26 cellular contexts compared by ENCODE assay signal in genomic region chr16:57748596-57748995, GRCh38. TPM values are rescaled to one million over a fixed set of nuclear protein-coding genes. Genes with fewer than 3 reads are reported as not detected.
DNase-seq lines count a peak whose midpoint lies in the region; ATAC-seq and TF ChIP-seq lines count a peak whose summit lies in the region.
"Had no signal": no experiment of that assay in that cellular context is flagged by ENCODE, and none has a peak within 500 bp of the region (broad histone marks: within the 10 kb centered on the region; RNA-seq: fewer than 3 reads in every experiment).

No MANE protein-coding gene starts in this region.

- H3K27ac ChIP-seq in RWPE1 = peak overlapping the region; percentile 13; the same call in 1 of the 2 replicates
- H3K27ac ChIP-seq: 22Rv1, GM23248 had no signal

- no peaks in the 10 kb centered on the region for H3K27me3 Mint-ChIP-seq in Calu3 (ENCODE audit: unreplicated experiment)
- H3K27me3 Mint-ChIP-seq: CD8-positive, alpha-beta memory T cell had no signal

- CTCF ChIA-PET in RWPE1 (lab: Yijun Ruan, JAX) = interaction anchor here (0.7 to 1.2 kb wide), 2 partner anchors 13 to 173 kb away, joined by 3 to 12 read pairs; partner anchors contain the start of gene KATNB1
- CTCF ChIA-PET in Calu3 (lab: Charles Lee) = interaction anchor here (0.6 to 0.7 kb wide), 2 partner anchors 13 to 166 kb away, joined by 3 to 4 read pairs; partner anchors contain the start of gene KATNB1

- POLR2A ChIA-PET in RWPE1 (lab: Yijun Ruan, JAX; ENCODE audit: low non-redundant PET) = no interaction called here

- TF ChIP-seq CTCF in RWPE1 (conservative IDR thresholded peaks at IDR 0.05; ENCODE audit: low read depth) = no peak
- no peak for TF ChIP-seq CTCF in GM13976 (IDR thresholded peaks at IDR 0.05; ENCODE audit: borderline replicate concordance, control extremely low read depth, extremely low read depth, insufficient read depth, missing control alignments)
- TF ChIP-seq CTCF in Calu3 (IDR thresholded peaks at IDR 0.05; ENCODE audit: unreplicated experiment) = no peak

- H3K9me3 Mint-ChIP-seq in Calu3 (ENCODE audit: low read depth, unreplicated experiment) = no peaks in the 10 kb centered on the region
- H3K9me3 Mint-ChIP-seq: CD14-positive monocyte; CD8-positive, alpha-beta memory T cell had no signal

- no peaks in the 10 kb centered on the region for H3K4me1 Mint-ChIP-seq in Calu3 (ENCODE audit: low read depth, unreplicated experiment)
- H3K4me1 Mint-ChIP-seq: CD14-positive monocyte had no signal

- no peak overlapping the region for H3K4me3 Mint-ChIP-seq in Calu3 (ENCODE audit: low read depth, unreplicated experiment)
- H3K4me3 Mint-ChIP-seq: CD14-positive monocyte; CD8-positive, alpha-beta memory T cell had no signal

- no peak for ATAC-seq in Right ventricle myocardium inferior
- no peak for ATAC-seq in left cardiac atrium
- peak; percentile 48 for ATAC-seq in sciatic nerve
- no peak for ATAC-seq in GM21360 (IDR thresholded peaks at IDR 0.05; ENCODE audit: unreplicated experiment)

- no TSS peak for BruUV-seq in Calu3 (replicated peaks; lab: Mats Ljungman, UMichigan)

- H3K27ac Mint-ChIP-seq in Calu3 (ENCODE audit: unreplicated experiment) = no peak overlapping the region
- H3K27ac Mint-ChIP-seq: CD14-positive monocyte had no signal

- intact Hi-C loops in Right ventricle myocardium inferior (cut with DNase I) = no loop called here
- intact Hi-C loops in left cardiac atrium (cut with DNase I) = no loop called here
- intact Hi-C loops in sciatic nerve (cut with DNase I) = no loop called here
- intact Hi-C loops in Calu3 (cut with micrococcal nuclease; ENCODE audit: unreplicated experiment) = no loop called here

- no peaks in the 10 kb centered on the region for H3K36me3 Mint-ChIP-seq in Calu3 (ENCODE audit: insufficient read depth, unreplicated experiment)

- peak; percentile 42 for DNase-seq in Right ventricle myocardium inferior (ENCODE audit: missing footprints)
- DNase-seq in left cardiac atrium = no peak
- no peak for DNase-seq in RWPE1 (ENCODE audit: low spot score)
- peak; percentile 83 for DNase-seq in islet precursor cell
- DNase-seq in sciatic nerve (ENCODE audit: low spot score) = no peak
- no peak for DNase-seq in GM13976 (ENCODE audit: low spot score)
- DNase-seq in Calu3 = no peak
- DNase-seq: ACHN; BE2C; CD8-positive, alpha-beta memory T cell; DMS79 treated with DMSO at 0.1 percent for 48 hours; GM23248; H7; IMR-90; NCI-H1048; NCI-H1417; NCI-H1694; NCI-H2081; NCI-H2227 treated with DMSO at 0.1 percent for 48 hours; NCI-H510A; NCI-H69; RPMI8226; SK-N-SH had no signal

- in situ Hi-C loops in GM13976 (cut with MboI; ENCODE audit: low sequenced_read_pairs, unreplicated experiment) = no loop called here

RNA-seq across cellular contexts. Expression of gene KATNB1, which starts 13.0 kb away (rescaled TPM):
- total RNA-seq in Right ventricle myocardium inferior (8.5 TPM), left cardiac atrium (10 to 100 TPM; 11.2 to 11.7 TPM), sciatic nerve (14.7 TPM), Calu3 (2022) (26.3 and 28.6 TPM in 2 replicates)

RNA-seq across cellular contexts. Expression of gene KIFC3, which starts 53.7 kb away (rescaled TPM):
- total RNA-seq in Right ventricle myocardium inferior = 55.3 TPM
- total RNA-seq in left cardiac atrium = 10 to 100 TPM; 37.1 to 55.4 TPM
- total RNA-seq in sciatic nerve = 94.3 TPM
- total RNA-seq in Calu3 (2022) = 64.6 and 68.4 TPM in 2 replicates

RNA-seq across cellular contexts. Expression of gene DRC7, which starts 54.0 kb away (rescaled TPM):
- total RNA-seq in Right ventricle myocardium inferior = not detected
- total RNA-seq in left cardiac atrium = not detected
- not detected for total RNA-seq in sciatic nerve
- total RNA-seq in Calu3 (2022) = not detected in 2 replicates
- total RNA-seq: CD8-positive, alpha-beta memory T cell; GM23248; IMR-90 had no signal

Comparison
In these comparisons a context has a peak if more than half of its experiments do, and no peak if none do; other contexts are left out.
1. DNase-seq: peak in Right ventricle myocardium inferior (single experiment) and islet precursor cell (single experiment); none in left cardiac atrium (single experiment), RWPE1 (single experiment), sciatic nerve (single experiment), GM13976 (single experiment) and Calu3 (single experiment).